In the genomic region with DNA sequence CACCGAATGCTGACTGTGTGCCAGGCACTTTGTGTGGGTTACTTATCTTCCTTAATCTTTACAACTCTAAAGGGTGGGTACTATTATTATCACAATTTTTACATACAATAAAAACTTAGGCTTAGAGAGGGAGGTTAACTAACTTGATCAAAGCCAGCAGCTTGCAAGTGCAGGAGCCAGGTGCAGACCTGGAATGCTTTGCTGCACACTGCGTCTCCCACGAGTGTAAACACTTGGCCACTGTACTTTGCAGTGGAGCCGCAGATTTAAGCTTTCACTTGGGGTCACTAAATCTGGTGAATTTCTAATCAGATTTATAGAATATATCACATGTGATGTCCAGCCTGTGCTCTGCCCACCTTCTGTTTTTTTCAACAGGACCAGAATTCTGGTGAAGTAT, we compare ENCODE assay signal across 15 cellular contexts.
"Had no signal": no experiment of that assay in that cellular context is flagged by ENCODE, and none has a peak within 500 bp of the region (broad histone marks: within the 10 kb centered on the region; RNA-seq: fewer than 3 reads in every experiment).

No MANE protein-coding gene starts in this region.

- H3K4me3 ChIP-seq: mucosa of descending colon, ovary, SK-N-MC, suprapubic skin had no signal

- H3K27me3 ChIP-seq: ovary, suprapubic skin had no signal

- H3K36me3 ChIP-seq: ovary had no signal

- ATAC-seq: activated T-cell treated with anti-CD3 and anti-CD28 coated beads, Interleukin-2, amount 50 U/mL, for 72 hours; effector memory CD8-positive, alpha-beta T cell; left ventricle myocardium superior; mucosa of descending colon; naive thymus-derived CD8-positive, alpha-beta T cell had no signal

- H3K9me3 ChIP-seq: mucosa of descending colon, ovary, suprapubic skin had no signal

- DNase-seq: activated CD4-positive, alpha-beta T cell treated with anti-CD3 and anti-CD28 coated beads, Interleukin-2, amount 50 U/mL, for 4 hours; activated effector memory CD4-positive, alpha-beta T cell treated with anti-CD3 and anti-CD28 coated beads, Interleukin-2, amount 50 U/mL, for 16 hours; activated T-cell treated with anti-CD3 and anti-CD28 coated beads, Interleukin-2, amount 50 U/mL, for 72 hours; effector memory CD8-positive, alpha-beta T cell; foreskin fibroblast; left ventricle myocardium superior; mucosa of descending colon; naive thymus-derived CD8-positive, alpha-beta T cell; ovary; stimulated activated CD4-positive, alpha-beta T cell treated with anti-CD3 and anti-CD28 coated beads, Interleukin-12 subunit alpha, Interleukin-12 subunit beta, amount 100 ng/mL, for 4 hours; stimulated activated CD4-positive, alpha-beta T cell treated with anti-CD3 and anti-CD28 coated beads, Interleukin-1b, Interleukin-23, amount 100 ng/mL, for 48 hours; stimulated activated CD8-positive, alpha-beta memory T cell treated with anti-CD3 and anti-CD28 coated beads, Interleukin-4, amount 100 ng/mL, for 48 hours; stimulated activated naive CD4-positive, alpha-beta T cell treated with Interleukin-2 at 50 U/mL for 16 hours had no signal

- H3K27ac ChIP-seq: ovary, SK-N-MC, suprapubic skin had no signal
